Comparison of ENCODE assay signal across 11 cellular contexts in genomic region chr10:124600051-124600880, GRCh38.
"Had no signal": no experiment of that assay in that cellular context is flagged by ENCODE, and none has a peak within 500 bp of the region (broad histone marks: within the 10 kb centered on the region; RNA-seq: fewer than 3 reads in every experiment).

No MANE protein-coding gene starts in this region.

- ATAC-seq: activated CD4-positive, alpha-beta T cell treated with anti-CD3 and anti-CD28 coated beads for 36 hours; gastrocnemius medialis had no signal

- H3K9me3 Mint-ChIP-seq: activated CD4-positive, alpha-beta memory T cell treated with anti-CD3 and anti-CD28 coated beads, Interleukin-2, amount 10 ng/mL, durations not matched to agents 7 days and 5 days had no signal

- H3K27me3 Mint-ChIP-seq: activated CD4-positive, alpha-beta memory T cell treated with anti-CD3 and anti-CD28 coated beads, Interleukin-2, amount 10 ng/mL, durations not matched to agents 7 days and 5 days; activated CD4-positive, alpha-beta T cell treated with anti-CD3 and anti-CD28 coated beads for 36 hours; progenitor cell of endocrine pancreas had no signal

- H3K27ac Mint-ChIP-seq: activated CD4-positive, alpha-beta memory T cell treated with anti-CD3 and anti-CD28 coated beads, Interleukin-2, amount 10 ng/mL, durations not matched to agents 7 days and 5 days; activated CD4-positive, alpha-beta T cell treated with anti-CD3 and anti-CD28 coated beads for 36 hours; progenitor cell of endocrine pancreas had no signal

- H3K4me3 Mint-ChIP-seq: activated CD4-positive, alpha-beta memory T cell treated with anti-CD3 and anti-CD28 coated beads, Interleukin-2, amount 10 ng/mL, durations not matched to agents 7 days and 5 days; activated CD4-positive, alpha-beta T cell treated with anti-CD3 and anti-CD28 coated beads for 36 hours had no signal

- H3K4me1 Mint-ChIP-seq: activated CD4-positive, alpha-beta memory T cell treated with anti-CD3 and anti-CD28 coated beads, Interleukin-2, amount 10 ng/mL, durations not matched to agents 7 days and 5 days; activated CD4-positive, alpha-beta T cell treated with anti-CD3 and anti-CD28 coated beads for 36 hours had no signal

- DNase-seq: activated CD4-positive, alpha-beta memory T cell treated with anti-CD3 and anti-CD28 coated beads, Interleukin-2, amount 10 ng/mL, durations not matched to agents 7 days and 5 days; activated CD4-positive, alpha-beta T cell treated with anti-CD3 and anti-CD28 coated beads for 36 hours; activated naive CD4-positive, alpha-beta T cell treated with Interleukin-2 at 50 U/mL for 16 hours; effector memory CD4-positive, alpha-beta T cell; gastrocnemius medialis; islet precursor cell; nucleus accumbens; stimulated activated CD4-positive, alpha-beta T cell treated with anti-CD3 and anti-CD28 coated beads, Interleukin-2, amount 100 ng/mL, for 24 hours; stomach; T1000 had no signal

- H3K9me3 ChIP-seq: gastrocnemius medialis, stomach had no signal
